In the genomic region with DNA sequence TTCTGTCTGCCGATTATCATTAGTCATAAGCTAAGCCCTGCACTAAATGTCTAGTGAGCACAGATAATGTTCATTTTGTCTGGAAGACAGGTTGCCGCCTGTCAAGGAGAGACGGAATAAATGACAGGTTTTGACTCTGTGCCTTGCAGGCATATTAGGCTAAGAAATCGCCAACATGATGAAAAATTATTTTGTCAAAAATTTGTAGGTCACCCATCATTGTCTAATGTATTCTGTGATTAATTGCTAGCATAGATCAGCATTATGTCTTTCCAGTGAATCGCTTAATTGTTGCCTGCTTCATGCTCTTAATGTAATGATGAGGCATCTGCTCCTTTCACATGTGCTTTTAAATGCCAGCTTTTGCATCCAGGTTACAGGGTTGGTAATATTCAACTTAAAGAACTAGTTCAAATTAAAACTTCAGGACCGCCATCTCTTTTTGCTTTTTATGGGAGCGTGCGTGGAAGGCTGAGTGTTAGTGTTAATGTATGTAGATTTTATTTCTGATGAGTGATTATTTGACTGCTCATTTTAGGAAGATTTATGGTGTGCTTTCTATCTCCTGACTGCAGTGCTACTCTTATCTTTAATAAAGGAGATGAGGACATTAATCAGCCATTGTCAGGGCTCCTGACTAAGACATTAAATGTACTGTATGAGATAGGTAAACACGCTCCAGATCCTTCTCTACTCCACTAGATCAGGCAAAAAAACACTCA, we compare ENCODE assay signal across 32 cellular contexts.
DNase-seq lines count a peak whose midpoint lies in the region; TF ChIP-seq lines count a peak whose summit lies in the region.
"Had no signal": no experiment of that assay in that cellular context is flagged by ENCODE, and none has a peak within 500 bp of the region (broad histone marks: within the 10 kb centered on the region; RNA-seq: fewer than 3 reads in every experiment).

No MANE protein-coding gene starts in this region.

- H3K4me3 Mint-ChIP-seq in endodermal cell = no peak overlapping the region
- H3K4me3 Mint-ChIP-seq: activated B cell treated with CpG ODN at 0.5 μM for 24 hours; activated naive CD4-positive, alpha-beta T cell treated with anti-CD3 and anti-CD28 coated beads, Interleukin-2, amount 10 ng/mL, durations not matched to agents 7 days and 5 days; activated T-helper 1 cell treated with anti-CD3 and anti-CD28 coated beads, Interleukin-12 subunit alpha, Interleukin-12 subunit beta, Interleukin-2, Interleukin-4 antibody, amounts not matched to agents 30 ng/mL and 10 ng/mL and 1 ng/mL, durations not matched to agents 14 hours and 24 hours and 36 hours; immature natural killer cell; naive thymus-derived CD4-positive, alpha-beta T cell; stimulated activated naive B cell treated with anti-CD40 and anti-IgM and Interleukin-4, amounts not matched to agents 10 μg/mL and 1 μg/mL and 100 μg/mL, for 72 hours had no signal

- no peaks in the 10 kb centered on the region for H3K27me3 ChIP-seq in BE2C
- H3K27me3 ChIP-seq in endodermal cell (ENCODE audit: control insufficient read depth, insufficient read depth, low read length, poor library complexity, severe bottlenecking) = no peaks in the 10 kb centered on the region
- H3K27me3 ChIP-seq: BLaER1, colonic mucosa, esophagus squamous epithelium, gastrocnemius medialis, MG63, right atrium auricular region, vagina had no signal

- WGBS in endodermal cell (ENCODE audit: insufficient coverage in 1 of 2, insufficient read length in 1 of 2), 2 experiments = 92 to 95% methylated on average over 8 to 9 of the region's 9 CpGs

- H3K27me3 Mint-ChIP-seq in endodermal cell (ENCODE audit: insufficient read depth) = no peaks in the 10 kb centered on the region
- H3K27me3 Mint-ChIP-seq: activated B cell treated with CpG ODN at 0.5 μM for 24 hours; naive thymus-derived CD4-positive, alpha-beta T cell; stimulated activated naive B cell treated with anti-CD40 and anti-IgM and Interleukin-4, amounts not matched to agents 10 μg/mL and 1 μg/mL and 100 μg/mL, for 72 hours had no signal

- H3K4me3 ChIP-seq in BE2C (ENCODE audit: low read depth, low read length) (peak overlapping the region; percentile 25), endodermal cell (ENCODE audit: low read length) (no peak overlapping the region)
- H3K4me3 ChIP-seq: BLaER1, colonic mucosa, esophagus squamous epithelium, gastrocnemius medialis, left ventricle myocardium inferior, MG63, right atrium auricular region, vagina had no signal

- H3K4me1 ChIP-seq in BE2C (peaks cover 45% of the 10 kb centered on the region), endodermal cell (ENCODE audit: control insufficient read depth, insufficient read depth, low read length) (no peaks in the 10 kb centered on the region)
- H3K4me1 ChIP-seq: BLaER1, colonic mucosa, esophagus squamous epithelium, gastrocnemius medialis, left ventricle myocardium inferior, right atrium auricular region, vagina had no signal

- DNase-seq in BE2C (peak; percentile 69), NCI-H1105 (lab: John Stamatoyannopoulos, UW) (peak; percentile 55), NCI-H446 treated with DMSO at 0.1 percent for 48 hours (lab: John Stamatoyannopoulos, UW) (peak; percentile 75), endodermal cell (no peak), DMS114 treated with DMSO at 0.1 percent for 48 hours (lab: John Stamatoyannopoulos, UW; ENCODE audit: unreplicated experiment) (no peak), NCI-H2196 treated with DMSO at 0.1 percent for 48 hours (lab: John Stamatoyannopoulos, UW; ENCODE audit: unreplicated experiment) (no peak), T-helper 9 cell (no peak)
- no peak for DNase-seq in stimulated activated CD4-positive, alpha-beta T cell treated with anti-CD3 and anti-CD28 coated beads, Interleukin-12 subunit alpha, Interleukin-12 subunit beta, amount 100 ng/mL, for 4 hours
- DNase-seq: ACHN; activated B cell treated with CpG ODN at 0.5 μM for 24 hours; activated CD4-positive, alpha-beta T cell treated with anti-CD3 and anti-CD28 coated beads, Interleukin-2, amount 50 U/mL, for 4 hours; activated naive CD4-positive, alpha-beta T cell treated with anti-CD3 and anti-CD28 coated beads, Interleukin-2, amount 10 ng/mL, durations not matched to agents 7 days and 5 days; amygdala; Caco-2; colonic mucosa; effector memory CD4-positive, alpha-beta T cell; esophagus squamous epithelium; gastrocnemius medialis; HCEC 1CT; hippocampal formation; immature natural killer cell; left ventricle myocardium inferior; MG63; naive thymus-derived CD4-positive, alpha-beta T cell; NCI-H774; stimulated activated CD4-positive, alpha-beta T cell treated with anti-CD3 and anti-CD28 coated beads, Interleukin-4, amount 100 ng/mL, for 24 hours; stimulated activated naive B cell treated with anti-CD40 and anti-IgM and Interleukin-4, amounts not matched to agents 10 μg/mL and 1 μg/mL and 100 μg/mL, for 72 hours; T1000 had no signal

- H3K9ac ChIP-seq in endodermal cell (ENCODE audit: extremely low read depth, low read length, poor library complexity, severe bottlenecking) = no peak overlapping the region
- H3K9ac ChIP-seq: BLaER1 had no signal

- no peak overlapping the region for H3K27ac Mint-ChIP-seq in endodermal cell
- H3K27ac Mint-ChIP-seq: activated B cell treated with CpG ODN at 0.5 μM for 24 hours; activated naive CD4-positive, alpha-beta T cell treated with anti-CD3 and anti-CD28 coated beads, Interleukin-2, amount 10 ng/mL, durations not matched to agents 7 days and 5 days; activated T-helper 1 cell treated with anti-CD3 and anti-CD28 coated beads, Interleukin-12 subunit alpha, Interleukin-12 subunit beta, Interleukin-2, Interleukin-4 antibody, amounts not matched to agents 30 ng/mL and 10 ng/mL and 1 ng/mL, durations not matched to agents 14 hours and 24 hours and 36 hours; immature natural killer cell; naive thymus-derived CD4-positive, alpha-beta T cell; stimulated activated naive B cell treated with anti-CD40 and anti-IgM and Interleukin-4, amounts not matched to agents 10 μg/mL and 1 μg/mL and 100 μg/mL, for 72 hours had no signal

- H3K9me3 ChIP-seq in BE2C (no peaks in the 10 kb centered on the region), endodermal cell (ENCODE audit: control insufficient read depth, low read length) (no peaks in the 10 kb centered on the region)
- H3K9me3 ChIP-seq: BLaER1, Caco-2, colonic mucosa, esophagus squamous epithelium, gastrocnemius medialis, left ventricle myocardium inferior, MG63, right atrium auricular region, vagina had no signal

- no peaks in the 10 kb centered on the region for H3K36me3 Mint-ChIP-seq in endodermal cell (ENCODE audit: low read depth)
- H3K36me3 Mint-ChIP-seq: activated naive CD4-positive, alpha-beta T cell treated with anti-CD3 and anti-CD28 coated beads, Interleukin-2, amount 10 ng/mL, durations not matched to agents 7 days and 5 days; immature natural killer cell; naive thymus-derived CD4-positive, alpha-beta T cell; stimulated activated naive B cell treated with anti-CD40 and anti-IgM and Interleukin-4, amounts not matched to agents 10 μg/mL and 1 μg/mL and 100 μg/mL, for 72 hours had no signal

- H3K36me3 ChIP-seq in BE2C (no peaks in the 10 kb centered on the region), endodermal cell (ENCODE audit: control insufficient read depth, insufficient read depth, low read length) (no peaks in the 10 kb centered on the region)
- H3K36me3 ChIP-seq: BLaER1, colonic mucosa, esophagus squamous epithelium, gastrocnemius medialis, left ventricle myocardium inferior, MG63, right atrium auricular region, vagina had no signal

- H3K27ac ChIP-seq in endodermal cell (ENCODE audit: low read depth, low read length) = peak overlapping the region; percentile 52
- H3K27ac ChIP-seq: BLaER1, colonic mucosa, esophagus squamous epithelium, gastrocnemius medialis, left ventricle myocardium inferior, right atrium auricular region, vagina had no signal

- TF ChIP-seq CTCF in BE2C (IDR thresholded peaks at IDR 0.05; ENCODE audit: low read depth, low read length) (no peak), endodermal cell (conservative IDR thresholded peaks at IDR 0.05) (no peak)

- no peaks in the 10 kb centered on the region for H3K9me3 Mint-ChIP-seq in endodermal cell
- H3K9me3 Mint-ChIP-seq: activated naive CD4-positive, alpha-beta T cell treated with anti-CD3 and anti-CD28 coated beads, Interleukin-2, amount 10 ng/mL, durations not matched to agents 7 days and 5 days; activated T-helper 1 cell treated with anti-CD3 and anti-CD28 coated beads, Interleukin-12 subunit alpha, Interleukin-12 subunit beta, Interleukin-2, Interleukin-4 antibody, amounts not matched to agents 30 ng/mL and 10 ng/mL and 1 ng/mL, durations not matched to agents 14 hours and 24 hours and 36 hours had no signal

- peaks cover 2% of the 10 kb centered on the region for H3K4me1 Mint-ChIP-seq in endodermal cell
- H3K4me1 Mint-ChIP-seq: activated B cell treated with CpG ODN at 0.5 μM for 24 hours; activated naive CD4-positive, alpha-beta T cell treated with anti-CD3 and anti-CD28 coated beads, Interleukin-2, amount 10 ng/mL, durations not matched to agents 7 days and 5 days; immature natural killer cell; naive thymus-derived CD4-positive, alpha-beta T cell; stimulated activated naive B cell treated with anti-CD40 and anti-IgM and Interleukin-4, amounts not matched to agents 10 μg/mL and 1 μg/mL and 100 μg/mL, for 72 hours had no signal

Comparison
In these comparisons a context has a peak if more than half of its experiments do, and no peak if none do; other contexts are left out.
1. DNase-seq: peak in BE2C (single experiment), NCI-H1105 (single experiment) and NCI-H446 treated with DMSO at 0.1 percent for 48 hours (single experiment); none in endodermal cell (single experiment), DMS114 treated with DMSO at 0.1 percent for 48 hours (single experiment), NCI-H2196 treated with DMSO at 0.1 percent for 48 hours (single experiment), stimulated activated CD4-positive, alpha-beta T cell treated with anti-CD3 and anti-CD28 coated beads, Interleukin-12 subunit alpha, Interleukin-12 subunit beta, amount 100 ng/mL, for 4 hours (single experiment) and T-helper 9 cell (single experiment).